ENCODE assay signal across 8 cellular contexts in genomic region chr3:5304789-5305680, GRCh38.
A peak's percentile ranks its signal among the peaks of the same experiment; 100 is the strongest.
DNase-seq lines count a peak whose midpoint lies in the region; ATAC-seq and TF ChIP-seq lines count a peak whose summit lies in the region.

No MANE protein-coding gene starts in this region.

- H3K4me3 ChIP-seq in cardiac muscle cell: no peak overlapping the region

- H3K9me3 ChIP-seq in cardiac muscle cell (ENCODE audit: low read depth) (no peaks in the 10 kb centered on the region), T-helper 17 cell (ENCODE audit: control insufficient read depth, low read length, poor library complexity, severe bottlenecking) (no peaks in the 10 kb centered on the region)

- H3K27ac ChIP-seq in cardiac muscle cell: no peak overlapping the region

- H3K36me3 Mint-ChIP-seq in T-helper 17 cell (ENCODE audit: low read depth): peaks cover 2% of the 10 kb centered on the region

- H3K4me3 Mint-ChIP-seq in T-helper 17 cell: no peak overlapping the region

- peaks cover 46% of the 10 kb centered on the region for H3K27me3 Mint-ChIP-seq in T-helper 17 cell

- DNase-seq in CD1c-positive myeloid dendritic cell (ENCODE audit: extremely low spot score) (peak; percentile 63), NCI-H524 treated with DMSO at 0.1 percent for 48 hours (lab: John Stamatoyannopoulos, UW) (peak; percentile 10), activated T-cell treated with anti-CD3 and anti-CD28 coated beads for 48 hours (ENCODE audit: low read depth) (peak; percentile 29), cardiac muscle cell (ENCODE audit: low read depth in 1 of 2, low spot score in 1 of 2) (peak; percentile 41 to 67), retina (peak; percentile 69), T-helper 17 cell (no peak)

- peaks cover 21% of the 10 kb centered on the region for H3K4me1 ChIP-seq in cardiac muscle cell (ENCODE audit: low read depth)

- peaks cover 2% of the 10 kb centered on the region for H3K4me1 Mint-ChIP-seq in T-helper 17 cell

- no peaks in the 10 kb centered on the region for H3K36me3 ChIP-seq in cardiac muscle cell

- peak; percentile 61 for TF ChIP-seq CTCF in cardiac muscle cell (IDR thresholded peaks at IDR 0.05; ENCODE audit: low read depth, low read length)

- peak; percentile 86 for ATAC-seq in GM18909 (IDR thresholded peaks at IDR 0.05; ENCODE audit: poor library complexity, unreplicated experiment)
- ATAC-seq in HG03095 (IDR thresholded peaks at IDR 0.05; ENCODE audit: unreplicated experiment): peak; percentile 80
- ATAC-seq in T-helper 17 cell: no peak

- no peaks in the 10 kb centered on the region for H3K27me3 ChIP-seq in cardiac muscle cell

- no peak overlapping the region for H3K27ac Mint-ChIP-seq in T-helper 17 cell

Comparison
In these comparisons a context has a peak if more than half of its experiments do, and no peak if none do; other contexts are left out.
1. DNase-seq: peak in CD1c-positive myeloid dendritic cell (single experiment), NCI-H524 treated with DMSO at 0.1 percent for 48 hours (single experiment), activated T-cell treated with anti-CD3 and anti-CD28 coated beads for 48 hours (single experiment), cardiac muscle cell (2 of 2) and retina (single experiment); none in T-helper 17 cell (0 of 3).